Comparison of ENCODE assay signal across 8 cellular contexts in genomic region chr1:150165622-150166612, GRCh38. TPM values are rescaled to one million over a fixed set of nuclear protein-coding genes. Genes with fewer than 3 reads are reported as not detected.
DNase-seq lines count a peak whose midpoint lies in the region; ATAC-seq and TF ChIP-seq lines count a peak whose summit lies in the region.

No MANE protein-coding gene starts in this region.

- DNase-seq in AG09309 (ENCODE audit: low read depth) (no peak), NCI-H748 treated with DMSO at 0.1 percent for 48 hours (lab: John Stamatoyannopoulos, UW) (peak; percentile 38), activated T-cell treated with anti-CD3 and anti-CD28 coated beads for 48 hours (ENCODE audit: low read depth) (peak; percentile 37), foreskin keratinocyte (no peak), spleen (no peak)

- TF ChIP-seq POLR2A in spleen (IDR thresholded peaks at IDR 0.05) = no peak

- no peaks in the 10 kb centered on the region for H3K9me3 ChIP-seq in spleen

- intact Hi-C loops in spleen (cut with DNase I; ENCODE audit: low total_unique reads) = no loop called here

- ATAC-seq in foreskin keratinocyte (no peak), HG02798 (IDR thresholded peaks at IDR 0.05; ENCODE audit: poor library complexity, unreplicated experiment) (no peak), HG03108 (IDR thresholded peaks at IDR 0.05; ENCODE audit: unreplicated experiment) (no peak)

- peaks cover 8% of the 10 kb centered on the region for H3K4me1 ChIP-seq in foreskin keratinocyte
- H3K4me1 ChIP-seq in spleen = peaks cover 44 to 77% (median 62%) of the 10 kb centered on the region in 6 donors

- H3K4me3 ChIP-seq in AG09309 (ENCODE audit: control insufficient read depth, low read depth, low read length) (no peak overlapping the region), GM12875 (ENCODE audit: low read depth, low read length) (peak overlapping the region; percentile 29), spleen (no peak overlapping the region)

- peak; percentile 79 for TF ChIP-seq CTCF in AG09309 (IDR thresholded peaks at IDR 0.05; ENCODE audit: control insufficient read depth, insufficient read depth, low read depth, low read length, missing control alignments)
- TF ChIP-seq CTCF in GM12875 (IDR thresholded peaks at IDR 0.05; ENCODE audit: borderline replicate concordance, insufficient read depth, low read depth, low read length) = peak; percentile 80
- TF ChIP-seq CTCF in foreskin keratinocyte (conservative IDR thresholded peaks at IDR 0.05) = peak; percentile 70
- TF ChIP-seq CTCF in spleen (IDR thresholded peaks at IDR 0.05 in 8 of 11, conservative IDR thresholded peaks at IDR 0.05 in 3 of 11) = peak; percentile 45 to 81 (median 72)

- H3K27me3 ChIP-seq in foreskin keratinocyte = no peaks in the 10 kb centered on the region
- no peaks in the 10 kb centered on the region for H3K27me3 ChIP-seq in spleen (replicated peaks in 1 of 7)

- H3K36me3 ChIP-seq in spleen = no peaks in the 10 kb centered on the region

- H3K27ac ChIP-seq in foreskin keratinocyte (no peak overlapping the region), spleen (peak overlapping the region; percentile 80 to 95 (median 88))

- WGBS in spleen, 5 donors = 64 to 73% (median 69%) methylated on average over 14 of the region's 14 CpGs

RNA-seq across cellular contexts. Expression of gene PLEKHO1, which starts 16.2 kb away (rescaled TPM):
- total RNA-seq in foreskin keratinocyte (12.6 and 14.1 TPM in 2 replicates), spleen (100 to 1,000 TPM in 5 of 7 donors, 10 to 100 TPM in 2; 95.9 to 147 (median 121) TPM)
- polyA plus RNA-seq in foreskin keratinocyte (19.2 and 23.3 TPM in 2 replicates), spleen (100 to 1,000 TPM; 154 to 228 (median 166) TPM)

Comparison
In these comparisons a context has a peak if more than half of its experiments do, and no peak if none do; other contexts are left out.
1. DNase-seq: peak in NCI-H748 treated with DMSO at 0.1 percent for 48 hours (single experiment) and activated T-cell treated with anti-CD3 and anti-CD28 coated beads for 48 hours (single experiment); none in AG09309 (single experiment), foreskin keratinocyte (0 of 2) and spleen (single experiment).
2. Peak in every context shown above with its lines, with median percentiles within 50 percentile points of each other: CTCF ChIP-seq.